ENCODE assay signal across 9 cellular contexts in genomic region chr14:65356327-65356836, GRCh38. TPM values are rescaled to one million over a fixed set of nuclear protein-coding genes. Genes with fewer than 3 reads are reported as not detected.
A peak's percentile ranks its signal among the peaks of the same experiment; 100 is the strongest.
DNase-seq lines count a peak whose midpoint lies in the region; ATAC-seq and TF ChIP-seq lines count a peak whose summit lies in the region.
"Had no signal": no experiment of that assay in that cellular context is flagged by ENCODE, and none has a peak within 500 bp of the region (broad histone marks: within the 10 kb centered on the region; RNA-seq: fewer than 3 reads in every experiment).

No MANE protein-coding gene starts in this region.

- no peak overlapping the region for H3K4me3 Mint-ChIP-seq in activated CD8-positive, alpha-beta T cell treated with anti-CD3 and anti-CD28 coated beads for 36 hours
- H3K4me3 Mint-ChIP-seq in natural killer cell treated with Interleukin-12 subunit alpha and Interleukin-12 subunit beta and Interleukin-15 and Interleukin-18, amount 100 ng/mL, for 72 hours, result no peak overlapping the region
- H3K4me3 Mint-ChIP-seq: CD8-positive, alpha-beta memory T cell had no signal

- H3K27ac Mint-ChIP-seq in activated CD8-positive, alpha-beta T cell treated with anti-CD3 and anti-CD28 coated beads for 36 hours, result peak overlapping the region; percentile 64
- H3K27ac Mint-ChIP-seq in natural killer cell treated with Interleukin-12 subunit alpha and Interleukin-12 subunit beta and Interleukin-15 and Interleukin-18, amount 100 ng/mL, for 72 hours, result no peak overlapping the region

- intact Hi-C loops in activated CD8-positive, alpha-beta T cell treated with anti-CD3 and anti-CD28 coated beads for 36 hours (cut with micrococcal nuclease), result loop anchor here (5.0 kb wide), 1 partner anchor 54 kb away; no protein-coding TSS in a partner anchor
- intact Hi-C loops in Right ventricle myocardium inferior (cut with DNase I), result no loop called here

- CTCF ChIA-PET in activated CD8-positive, alpha-beta T cell treated with anti-CD3 and anti-CD28 coated beads for 36 hours (lab: Charles Lee), result no interaction called here

- peaks cover 43% of the 10 kb centered on the region for H3K4me1 Mint-ChIP-seq in activated CD8-positive, alpha-beta T cell treated with anti-CD3 and anti-CD28 coated beads for 36 hours (ENCODE audit: low read depth)
- no peaks in the 10 kb centered on the region for H3K4me1 Mint-ChIP-seq in natural killer cell treated with Interleukin-12 subunit alpha and Interleukin-12 subunit beta and Interleukin-15 and Interleukin-18, amount 100 ng/mL, for 72 hours (ENCODE audit: low read depth in 2 of 2)

- H3K36me3 Mint-ChIP-seq in activated CD8-positive, alpha-beta T cell treated with anti-CD3 and anti-CD28 coated beads for 36 hours (ENCODE audit: low read depth), result peaks cover 36% of the 10 kb centered on the region
- H3K36me3 Mint-ChIP-seq in natural killer cell treated with Interleukin-12 subunit alpha and Interleukin-12 subunit beta and Interleukin-15 and Interleukin-18, amount 100 ng/mL, for 72 hours, result no peaks in the 10 kb centered on the region
- H3K36me3 Mint-ChIP-seq: CD8-positive, alpha-beta memory T cell had no signal

- POLR2A ChIA-PET in activated CD8-positive, alpha-beta T cell treated with anti-CD3 and anti-CD28 coated beads for 36 hours (lab: Charles Lee), result interaction anchor here (1.5 to 1.6 kb wide), 2 partner anchors 14 to 74 kb away, joined by 5 read pairs; no protein-coding TSS in a partner anchor

- no peaks in the 10 kb centered on the region for H3K9me3 Mint-ChIP-seq in activated CD8-positive, alpha-beta T cell treated with anti-CD3 and anti-CD28 coated beads for 36 hours
- H3K9me3 Mint-ChIP-seq in natural killer cell treated with Interleukin-12 subunit alpha and Interleukin-12 subunit beta and Interleukin-15 and Interleukin-18, amount 100 ng/mL, for 72 hours, result no peaks in the 10 kb centered on the region
- H3K9me3 Mint-ChIP-seq: CD8-positive, alpha-beta memory T cell had no signal

- ATAC-seq in activated CD8-positive, alpha-beta T cell treated with anti-CD3 and anti-CD28 coated beads for 36 hours, result peak; percentile 55
- ATAC-seq in Right ventricle myocardium inferior, result no peak
- ATAC-seq in natural killer cell treated with Interleukin-12 subunit alpha and Interleukin-12 subunit beta and Interleukin-15 and Interleukin-18, amount 100 ng/mL, for 72 hours, result no peak

- DNase-seq in 8988T, result peak; percentile 23
- peak; percentile 75 for DNase-seq in HK-2 (ENCODE audit: unreplicated experiment)
- DNase-seq in activated CD8-positive, alpha-beta T cell treated with anti-CD3 and anti-CD28 coated beads for 36 hours, result peak; percentile 58
- DNase-seq in iPS-NIHi7 (ENCODE audit: extremely low spot score), result peak; percentile 72
- DNase-seq in cortex of kidney (lab: John Stamatoyannopoulos, UW), result no peak
- DNase-seq in SHP77 (lab: John Stamatoyannopoulos, UW), result no peak
- no peak for DNase-seq in Right ventricle myocardium inferior (ENCODE audit: missing footprints)
- no peak for DNase-seq in natural killer cell treated with Interleukin-12 subunit alpha and Interleukin-12 subunit beta and Interleukin-15 and Interleukin-18, amount 100 ng/mL, for 72 hours (ENCODE audit: low spot score)
- DNase-seq: CD8-positive, alpha-beta memory T cell had no signal

- no peak for TF ChIP-seq CTCF in activated CD8-positive, alpha-beta T cell treated with anti-CD3 and anti-CD28 coated beads for 36 hours (IDR thresholded peaks at IDR 0.05)

- no peaks in the 10 kb centered on the region for H3K27me3 Mint-ChIP-seq in activated CD8-positive, alpha-beta T cell treated with anti-CD3 and anti-CD28 coated beads for 36 hours
- peaks cover 0 to 2% of the 10 kb centered on the region in 2 donors for H3K27me3 Mint-ChIP-seq in natural killer cell treated with Interleukin-12 subunit alpha and Interleukin-12 subunit beta and Interleukin-15 and Interleukin-18, amount 100 ng/mL, for 72 hours

RNA-seq across cellular contexts. Expression of gene FUT8, which starts 56.1 kb away (rescaled TPM):
- total RNA-seq in activated CD8-positive, alpha-beta T cell treated with anti-CD3 and anti-CD28 coated beads for 36 hours, result 10 to 100 TPM; 55.7 to 61.0 TPM
- total RNA-seq in Right ventricle myocardium inferior, result 15.7 TPM
- total RNA-seq in natural killer cell treated with Interleukin-12 subunit alpha and Interleukin-12 subunit beta and Interleukin-15 and Interleukin-18, amount 100 ng/mL, for 72 hours, result 100 to 1,000 TPM in 1 of 2 donors, 10 to 100 TPM in 1; 73.0 to 139 TPM

Comparison
In these comparisons a context has a peak if more than half of its experiments do, and no peak if none do; other contexts are left out.
1. DNase-seq: peak in 8988T (single experiment), HK-2 (single experiment), activated CD8-positive, alpha-beta T cell treated with anti-CD3 and anti-CD28 coated beads for 36 hours (single experiment) and iPS-NIHi7 (single experiment); none in cortex of kidney (single experiment), SHP77 (0 of 2), Right ventricle myocardium inferior (single experiment) and natural killer cell treated with Interleukin-12 subunit alpha and Interleukin-12 subunit beta and Interleukin-15 and Interleukin-18, amount 100 ng/mL, for 72 hours (single experiment).